In genomic region chr3:122415104-122415744, GRCh38 we compare ENCODE assay signal across 8 cellular contexts. TPM values are rescaled to one million over a fixed set of nuclear protein-coding genes. Genes with fewer than 3 reads are reported as not detected.
DNase-seq lines count a peak whose midpoint lies in the region; ATAC-seq, FAIRE-seq and TF ChIP-seq lines count a peak whose summit lies in the region.

No MANE protein-coding gene starts in this region.

- peak overlapping the region; percentile 99 to 100 (median 100) for H3K27ac Mint-ChIP-seq in CD4-positive, CD25-positive, alpha-beta regulatory T cell
- peak overlapping the region; percentile 99 for H3K27ac Mint-ChIP-seq in activated T-cell treated with anti-CD3 and anti-CD28 coated beads, Interleukin-2, amount 50 U/mL, for 24 hours
- peak overlapping the region; percentile 98 for H3K27ac Mint-ChIP-seq in osteocyte (ENCODE audit: unreplicated experiment)

- ATAC-seq in CD4-positive, CD25-positive, alpha-beta regulatory T cell (ENCODE audit: low read depth in 2 of 2): peak; percentile 9 to 18
- peak; percentile 56 for ATAC-seq in GM21390 (IDR thresholded peaks at IDR 0.05; ENCODE audit: unreplicated experiment)

- no peak for FAIRE-seq in HTR-8/SVneo (lab: Jason Lieb, UNC)

- H3K9me3 Mint-ChIP-seq in CD4-positive, CD25-positive, alpha-beta regulatory T cell: no peaks in the 10 kb centered on the region
- no peaks in the 10 kb centered on the region for H3K9me3 Mint-ChIP-seq in activated T-cell treated with anti-CD3 and anti-CD28 coated beads, Interleukin-2, amount 50 U/mL, for 24 hours
- H3K9me3 Mint-ChIP-seq in osteocyte (ENCODE audit: unreplicated experiment): no peaks in the 10 kb centered on the region

- H3K4me3 ChIP-seq in CD4-positive, CD25-positive, alpha-beta regulatory T cell (ENCODE audit: low read depth, low read length): peak overlapping the region; percentile 99
- H3K4me3 ChIP-seq in fibroblast of villous mesenchyme (ENCODE audit: low read depth, low read length): peak overlapping the region; percentile 99

- H3K4me1 ChIP-seq in CD4-positive, CD25-positive, alpha-beta regulatory T cell (ENCODE audit: control insufficient read depth, insufficient read depth, low read length, poor library complexity, severe bottlenecking): peaks cover 20% of the 10 kb centered on the region

- peaks cover 21% of the 10 kb centered on the region for H3K36me3 Mint-ChIP-seq in CD4-positive, CD25-positive, alpha-beta regulatory T cell
- peaks cover 73% of the 10 kb centered on the region for H3K36me3 Mint-ChIP-seq in activated T-cell treated with anti-CD3 and anti-CD28 coated beads, Interleukin-2, amount 50 U/mL, for 24 hours (ENCODE audit: low read depth)
- peaks cover 2% of the 10 kb centered on the region for H3K36me3 Mint-ChIP-seq in osteocyte (ENCODE audit: unreplicated experiment)

- H3K4me1 Mint-ChIP-seq in CD4-positive, CD25-positive, alpha-beta regulatory T cell: peaks cover 34 to 64% (median 49%) of the 10 kb centered on the region in 4 donors
- peaks cover 60% of the 10 kb centered on the region for H3K4me1 Mint-ChIP-seq in activated T-cell treated with anti-CD3 and anti-CD28 coated beads, Interleukin-2, amount 50 U/mL, for 24 hours (ENCODE audit: low read depth)
- peaks cover 30% of the 10 kb centered on the region for H3K4me1 Mint-ChIP-seq in osteocyte (ENCODE audit: unreplicated experiment)

- H3K4me3 Mint-ChIP-seq in CD4-positive, CD25-positive, alpha-beta regulatory T cell: peak overlapping the region; percentile 96 to 99 (median 98)
- H3K4me3 Mint-ChIP-seq in activated T-cell treated with anti-CD3 and anti-CD28 coated beads, Interleukin-2, amount 50 U/mL, for 24 hours: peak overlapping the region; percentile 94
- H3K4me3 Mint-ChIP-seq in osteocyte (ENCODE audit: unreplicated experiment): peak overlapping the region; percentile 94

- no peaks in the 10 kb centered on the region for H3K9me3 ChIP-seq in CD4-positive, CD25-positive, alpha-beta regulatory T cell (ENCODE audit: control insufficient read depth in 2 of 2, low read length in 2 of 2)

- peak; percentile 28 to 79 (median 51) for DNase-seq in CD4-positive, CD25-positive, alpha-beta regulatory T cell
- peak; percentile 34 for DNase-seq in HTR-8/SVneo (ENCODE audit: insufficient read length, low spot score)
- peak; percentile 44 for DNase-seq in activated T-cell treated with anti-CD3 and anti-CD28 coated beads, Interleukin-2, amount 50 U/mL, for 24 hours
- peak; percentile 48 for DNase-seq in fibroblast of villous mesenchyme (ENCODE audit: low read depth)
- DNase-seq in osteocyte (ENCODE audit: extremely low spot score, unreplicated experiment): no peak
- no peak for DNase-seq in AML-193 (lab: John Stamatoyannopoulos, UW)
- DNase-seq in NCI-H2227 treated with DMSO at 0.1 percent for 48 hours (lab: John Stamatoyannopoulos, UW): no peak

- no peak for TF ChIP-seq CTCF in fibroblast of villous mesenchyme (IDR thresholded peaks at IDR 0.05; ENCODE audit: insufficient read depth, low read depth, low read length)
- no peak for TF ChIP-seq CTCF in osteocyte (IDR thresholded peaks at IDR 0.05)

- H3K27me3 Mint-ChIP-seq in CD4-positive, CD25-positive, alpha-beta regulatory T cell: peaks cover 5% of the 10 kb centered on the region
- no peaks in the 10 kb centered on the region for H3K27me3 Mint-ChIP-seq in activated T-cell treated with anti-CD3 and anti-CD28 coated beads, Interleukin-2, amount 50 U/mL, for 24 hours
- H3K27me3 Mint-ChIP-seq in osteocyte (ENCODE audit: unreplicated experiment): no peaks in the 10 kb centered on the region

- peak overlapping the region; percentile 96 for H3K27ac ChIP-seq in CD4-positive, CD25-positive, alpha-beta regulatory T cell (ENCODE audit: insufficient read depth, low read length, poor library complexity, severe bottlenecking)

- H3K27me3 ChIP-seq in CD4-positive, CD25-positive, alpha-beta regulatory T cell (ENCODE audit: control insufficient read depth, insufficient read depth, low read length): no peaks in the 10 kb centered on the region

- H3K36me3 ChIP-seq in CD4-positive, CD25-positive, alpha-beta regulatory T cell (ENCODE audit: control insufficient read depth, insufficient read depth, low read length): peaks cover 29% of the 10 kb centered on the region

RNA-seq across cellular contexts. Expression of gene WDR5B, which starts 0.6 kb away (rescaled TPM):
- total RNA-seq in CD4-positive, CD25-positive, alpha-beta regulatory T cell: 4.9 TPM
- 1 to 10 TPM; 2.0 to 2.5 (median 2.4) TPM for polyA plus RNA-seq in CD4-positive, CD25-positive, alpha-beta regulatory T cell
- total RNA-seq in fibroblast of villous mesenchyme: 5.2 and 6.9 TPM in 2 replicates
- 5.6 and 6.5 TPM in 2 replicates for total RNA-seq in osteocyte

RNA-seq across cellular contexts. Expression of gene FAM162A, which starts 31.2 kb away (rescaled TPM):
- total RNA-seq in CD4-positive, CD25-positive, alpha-beta regulatory T cell: 23.5 TPM
- 100 to 1,000 TPM; 103 to 126 (median 105) TPM for polyA plus RNA-seq in CD4-positive, CD25-positive, alpha-beta regulatory T cell
- total RNA-seq in fibroblast of villous mesenchyme (4.2 and 7.3 TPM in 2 replicates), osteocyte (34.3 and 37.3 TPM in 2 replicates)

RNA-seq across cellular contexts. Expression of gene MIX23, which starts 32.2 kb away (rescaled TPM):
- total RNA-seq in CD4-positive, CD25-positive, alpha-beta regulatory T cell: 14.1 TPM
- 10 to 100 TPM; 16.8 to 33.1 (median 24.8) TPM for polyA plus RNA-seq in CD4-positive, CD25-positive, alpha-beta regulatory T cell
- total RNA-seq in fibroblast of villous mesenchyme (29.0 and 36.3 TPM in 2 replicates), osteocyte (18.1 and 24.7 TPM in 2 replicates)

Comparison
In these comparisons a context has a peak if more than half of its experiments do, and no peak if none do; other contexts are left out.
1. DNase-seq: peak in CD4-positive, CD25-positive, alpha-beta regulatory T cell (3 of 3), HTR-8/SVneo (single experiment), activated T-cell treated with anti-CD3 and anti-CD28 coated beads, Interleukin-2, amount 50 U/mL, for 24 hours (single experiment) and fibroblast of villous mesenchyme (single experiment); none in osteocyte (single experiment), AML-193 (0 of 2) and NCI-H2227 treated with DMSO at 0.1 percent for 48 hours (single experiment).
2. Peak in every context shown above with its lines, with median percentiles within 50 percentile points of each other: H3K27ac Mint-ChIP-seq and H3K4me3 Mint-ChIP-seq.